ENCODE assay signal across 8 cellular contexts in the genomic region with DNA sequence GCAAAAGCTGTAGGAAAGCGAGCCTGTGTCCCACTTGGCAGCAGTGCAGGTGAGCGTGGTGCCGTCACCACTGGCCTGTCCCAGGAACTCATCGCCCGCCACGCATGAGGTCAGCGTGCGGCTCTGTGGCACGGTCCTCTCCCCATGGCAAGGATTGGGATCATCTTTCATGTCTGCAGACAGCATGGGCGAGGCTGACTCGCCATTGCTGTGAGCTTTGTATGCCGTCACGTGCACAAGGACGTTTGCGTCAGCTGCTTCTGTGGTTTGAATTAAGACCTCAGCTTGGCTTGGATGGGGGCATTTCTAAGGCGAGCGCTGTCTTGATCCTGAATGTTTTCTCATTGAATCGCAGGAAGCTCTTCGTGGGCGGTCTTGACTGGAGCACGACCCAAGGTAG. TPM values are rescaled to one million over a fixed set of nuclear protein-coding genes. Genes with fewer than 3 reads are reported as not detected.
A peak's percentile ranks its signal among the peaks of the same experiment; 100 is the strongest.
DNase-seq lines count a peak whose midpoint lies in the region; FAIRE-seq and TF ChIP-seq lines count a peak whose summit lies in the region.
"Had no signal": no experiment of that assay in that cellular context is flagged by ENCODE, and none has a peak within 500 bp of the region (broad histone marks: within the 10 kb centered on the region; RNA-seq: fewer than 3 reads in every experiment).

No MANE protein-coding gene starts in this region.

- peak overlapping the region; percentile 71 to 91 for H3K27ac ChIP-seq in kidney (ENCODE audit: low read depth in 2 of 2, low read length in 2 of 2)
- peak overlapping the region; percentile 44 for H3K27ac ChIP-seq in temporal lobe (ENCODE audit: low read depth, low read length)

- DNase-seq in astrocyte of the hippocampus (ENCODE audit: low read depth, low spot score) (peak; percentile 66), kidney (no peak)
- no peak for DNase-seq in effector CD4-positive, alpha-beta T cell
- no peak for DNase-seq in activated CD4-positive, CD25-positive, alpha-beta regulatory T cell treated with anti-CD3 and anti-CD28 coated beads, Interleukin-2, amount 50 U/mL, for 72 hours
- DNase-seq: dermis blood vessel endothelial cell, NCI-H1417 treated with DMSO at 0.1 percent for 48 hours had no signal

- no peak overlapping the region for H3K4me3 ChIP-seq in kidney (ENCODE audit: low read length in 2 of 2)
- H3K4me3 ChIP-seq: lung had no signal

- no peak for TF ChIP-seq CTCF in kidney (IDR thresholded peaks at IDR 0.05; ENCODE audit: borderline replicate concordance, extremely low read depth, insufficient read depth)

- H3K4me1 ChIP-seq in kidney (ENCODE audit: control insufficient read depth in 1 of 2, insufficient read depth in 1 of 2, low read depth in 1 of 2, low read length in 2 of 2): peaks cover 41 to 49% of the 10 kb centered on the region in 2 donors

- H3K9ac ChIP-seq in kidney (ENCODE audit: low read length in 2 of 2): peak overlapping the region in 1 of 2 donors; percentile 73

- no peak for FAIRE-seq in kidney (lab: Jason Lieb, UNC)

- H3K36me3 ChIP-seq in kidney (ENCODE audit: control insufficient read depth in 1 of 2, insufficient read depth in 2 of 2, low read length in 2 of 2): peaks cover 13 to 25% of the 10 kb centered on the region in 2 donors

- intact Hi-C loops in kidney (cut with DNase I): no loop called here

- no peaks in the 10 kb centered on the region for H3K9me3 ChIP-seq in kidney (ENCODE audit: control insufficient read depth in 1 of 2, low read length in 2 of 2)

RNA-seq across cellular contexts. Expression of a gene that starts 9.8 kb away (rescaled TPM):
- total RNA-seq in kidney: 98.5 TPM
- 47.7 TPM for polyA plus RNA-seq in kidney (ENCODE audit: insufficient read depth, low read depth, low replicate concordance)
- 25.8 TPM for total RNA-seq in temporal lobe

RNA-seq across cellular contexts. Expression of a gene that starts 15.8 kb away (rescaled TPM):
- total RNA-seq in kidney: 16.3 TPM
- polyA plus RNA-seq in kidney (ENCODE audit: insufficient read depth, low read depth, low replicate concordance): 209 TPM
- 10.3 TPM for total RNA-seq in temporal lobe

RNA-seq across cellular contexts. Expression of a gene that starts 21.1 kb away (rescaled TPM):
- 893 TPM for total RNA-seq in kidney
- polyA plus RNA-seq in kidney (ENCODE audit: insufficient read depth, low read depth, low replicate concordance): 1,823 TPM
- total RNA-seq in temporal lobe: 418 TPM

RNA-seq across cellular contexts. Expression of a gene that starts 32.8 kb away (rescaled TPM):
- total RNA-seq in kidney (0.25 TPM), temporal lobe (193 TPM)
- not detected for polyA plus RNA-seq in kidney (ENCODE audit: insufficient read depth, low read depth, low replicate concordance)

RNA-seq across cellular contexts. Expression of a gene that starts 33.4 kb away (rescaled TPM):
- 85.5 TPM for total RNA-seq in kidney
- polyA plus RNA-seq in kidney (ENCODE audit: insufficient read depth, low read depth, low replicate concordance): 265 TPM
- 21.4 TPM for total RNA-seq in temporal lobe
